Comparison of ENCODE assay signal across 25 cellular contexts in genomic region chr1:13528320-13528719, GRCh38. TPM values are rescaled to one million over a fixed set of nuclear protein-coding genes. Genes with fewer than 3 reads are reported as not detected.
"Had no signal": no experiment of that assay in that cellular context is flagged by ENCODE, and none has a peak within 500 bp of the region (broad histone marks: within the 10 kb centered on the region; RNA-seq: fewer than 3 reads in every experiment).

No MANE protein-coding gene starts in this region.

- H3K36me3 ChIP-seq: MG63, Peyer's patch had no signal

- H3K4me3 ChIP-seq: MG63, Peyer's patch had no signal

- H3K4me1 ChIP-seq: Peyer's patch had no signal

- DNase-seq: IMR-90, Karpas-422, KG1, MG63, NCI-H1092 treated with DMSO at 0.1 percent for 48 hours, NCI-H1436, NCI-H187, NCI-H2029, NCI-H2081 treated with DMSO at 0.1 percent for 48 hours, NCI-H2171, NCI-H226, NCI-H446, NCI-H510A, NCI-H524 treated with DMSO at 0.1 percent for 48 hours, NCI-H69, NCI-H774, PC-3, Peyer's patch, SHP77, SK-N-SH, SW 1271 had no signal

- H3K27ac ChIP-seq: Peyer's patch had no signal

- ATAC-seq: HepG2, PC-3 had no signal

- H3K9me3 ChIP-seq: MG63, Peyer's patch, SK-N-SH had no signal

- H3K27me3 ChIP-seq: MG63, Peyer's patch had no signal

RNA-seq across cellular contexts. Expression of gene LRRC38, which starts 14.5 kb away (rescaled TPM):
- total RNA-seq: HepG2, IMR-90, OCI-LY7, Peyer's patch, RPMI7951, SK-MEL-5 had no signal
- polyA plus RNA-seq: HepG2, IMR-90 had no signal

RNA-seq across cellular contexts. Expression of gene PDPN, which starts 55.3 kb away (rescaled TPM):
- total RNA-seq: HepG2, IMR-90, OCI-LY7, SK-MEL-5 had no signal
- polyA plus RNA-seq: HepG2, SK-N-SH had no signal
